In genomic region chr7:89316584-89316983, GRCh38 we compare ENCODE assay signal across 2 cellular contexts.
TF ChIP-seq lines count a peak whose summit lies in the region.

No MANE protein-coding gene starts in this region.

TF ChIP-seq in GM23338, 12 proteins besides CTCF, POLR2A, EP300 and RAD21 (continued from another document):
- TF ChIP-seq EZH2 (IDR thresholded peaks at IDR 0.05; ENCODE audit: low read depth, unreplicated experiment), result no peak
- no peak for TF ChIP-seq EZH2phosphoT487 (IDR thresholded peaks at IDR 0.05; ENCODE audit: unreplicated experiment)
- no peak for TF ChIP-seq ZNF114 (CRISPR knock-in tag; IDR thresholded peaks at IDR 0.05)
- TF ChIP-seq, protein P1, sequence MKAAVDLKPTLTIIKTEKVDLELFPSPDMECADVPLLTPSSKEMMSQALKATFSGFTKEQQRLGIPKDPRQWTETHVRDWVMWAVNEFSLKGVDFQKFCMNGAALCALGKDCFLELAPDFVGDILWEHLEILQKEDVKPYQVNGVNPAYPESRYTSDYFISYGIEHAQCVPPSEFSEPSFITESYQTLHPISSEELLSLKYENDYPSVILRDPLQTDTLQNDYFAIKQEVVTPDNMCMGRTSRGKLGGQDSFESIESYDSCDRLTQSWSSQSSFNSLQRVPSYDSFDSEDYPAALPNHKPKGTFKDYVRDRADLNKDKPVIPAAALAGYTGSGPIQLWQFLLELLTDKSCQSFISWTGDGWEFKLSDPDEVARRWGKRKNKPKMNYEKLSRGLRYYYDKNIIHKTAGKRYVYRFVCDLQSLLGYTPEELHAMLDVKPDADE (IDR thresholded peaks at IDR 0.05), result no peak
- TF ChIP-seq ZNF331 (CRISPR knock-in tag; IDR thresholded peaks at IDR 0.05; ENCODE audit: low read depth), result no peak
- TF ChIP-seq JUNB (IDR thresholded peaks at IDR 0.05; ENCODE audit: unreplicated experiment), result no peak
- TF ChIP-seq POLR2AphosphoS5 (IDR thresholded peaks at IDR 0.05; ENCODE audit: low read depth), result no peak
- no peak for TF ChIP-seq REST (IDR thresholded peaks at IDR 0.05; ENCODE audit: unreplicated experiment)
- TF ChIP-seq STAT1 (IDR thresholded peaks at IDR 0.05; ENCODE audit: unreplicated experiment), result no peak
- TF ChIP-seq, protein P2, sequence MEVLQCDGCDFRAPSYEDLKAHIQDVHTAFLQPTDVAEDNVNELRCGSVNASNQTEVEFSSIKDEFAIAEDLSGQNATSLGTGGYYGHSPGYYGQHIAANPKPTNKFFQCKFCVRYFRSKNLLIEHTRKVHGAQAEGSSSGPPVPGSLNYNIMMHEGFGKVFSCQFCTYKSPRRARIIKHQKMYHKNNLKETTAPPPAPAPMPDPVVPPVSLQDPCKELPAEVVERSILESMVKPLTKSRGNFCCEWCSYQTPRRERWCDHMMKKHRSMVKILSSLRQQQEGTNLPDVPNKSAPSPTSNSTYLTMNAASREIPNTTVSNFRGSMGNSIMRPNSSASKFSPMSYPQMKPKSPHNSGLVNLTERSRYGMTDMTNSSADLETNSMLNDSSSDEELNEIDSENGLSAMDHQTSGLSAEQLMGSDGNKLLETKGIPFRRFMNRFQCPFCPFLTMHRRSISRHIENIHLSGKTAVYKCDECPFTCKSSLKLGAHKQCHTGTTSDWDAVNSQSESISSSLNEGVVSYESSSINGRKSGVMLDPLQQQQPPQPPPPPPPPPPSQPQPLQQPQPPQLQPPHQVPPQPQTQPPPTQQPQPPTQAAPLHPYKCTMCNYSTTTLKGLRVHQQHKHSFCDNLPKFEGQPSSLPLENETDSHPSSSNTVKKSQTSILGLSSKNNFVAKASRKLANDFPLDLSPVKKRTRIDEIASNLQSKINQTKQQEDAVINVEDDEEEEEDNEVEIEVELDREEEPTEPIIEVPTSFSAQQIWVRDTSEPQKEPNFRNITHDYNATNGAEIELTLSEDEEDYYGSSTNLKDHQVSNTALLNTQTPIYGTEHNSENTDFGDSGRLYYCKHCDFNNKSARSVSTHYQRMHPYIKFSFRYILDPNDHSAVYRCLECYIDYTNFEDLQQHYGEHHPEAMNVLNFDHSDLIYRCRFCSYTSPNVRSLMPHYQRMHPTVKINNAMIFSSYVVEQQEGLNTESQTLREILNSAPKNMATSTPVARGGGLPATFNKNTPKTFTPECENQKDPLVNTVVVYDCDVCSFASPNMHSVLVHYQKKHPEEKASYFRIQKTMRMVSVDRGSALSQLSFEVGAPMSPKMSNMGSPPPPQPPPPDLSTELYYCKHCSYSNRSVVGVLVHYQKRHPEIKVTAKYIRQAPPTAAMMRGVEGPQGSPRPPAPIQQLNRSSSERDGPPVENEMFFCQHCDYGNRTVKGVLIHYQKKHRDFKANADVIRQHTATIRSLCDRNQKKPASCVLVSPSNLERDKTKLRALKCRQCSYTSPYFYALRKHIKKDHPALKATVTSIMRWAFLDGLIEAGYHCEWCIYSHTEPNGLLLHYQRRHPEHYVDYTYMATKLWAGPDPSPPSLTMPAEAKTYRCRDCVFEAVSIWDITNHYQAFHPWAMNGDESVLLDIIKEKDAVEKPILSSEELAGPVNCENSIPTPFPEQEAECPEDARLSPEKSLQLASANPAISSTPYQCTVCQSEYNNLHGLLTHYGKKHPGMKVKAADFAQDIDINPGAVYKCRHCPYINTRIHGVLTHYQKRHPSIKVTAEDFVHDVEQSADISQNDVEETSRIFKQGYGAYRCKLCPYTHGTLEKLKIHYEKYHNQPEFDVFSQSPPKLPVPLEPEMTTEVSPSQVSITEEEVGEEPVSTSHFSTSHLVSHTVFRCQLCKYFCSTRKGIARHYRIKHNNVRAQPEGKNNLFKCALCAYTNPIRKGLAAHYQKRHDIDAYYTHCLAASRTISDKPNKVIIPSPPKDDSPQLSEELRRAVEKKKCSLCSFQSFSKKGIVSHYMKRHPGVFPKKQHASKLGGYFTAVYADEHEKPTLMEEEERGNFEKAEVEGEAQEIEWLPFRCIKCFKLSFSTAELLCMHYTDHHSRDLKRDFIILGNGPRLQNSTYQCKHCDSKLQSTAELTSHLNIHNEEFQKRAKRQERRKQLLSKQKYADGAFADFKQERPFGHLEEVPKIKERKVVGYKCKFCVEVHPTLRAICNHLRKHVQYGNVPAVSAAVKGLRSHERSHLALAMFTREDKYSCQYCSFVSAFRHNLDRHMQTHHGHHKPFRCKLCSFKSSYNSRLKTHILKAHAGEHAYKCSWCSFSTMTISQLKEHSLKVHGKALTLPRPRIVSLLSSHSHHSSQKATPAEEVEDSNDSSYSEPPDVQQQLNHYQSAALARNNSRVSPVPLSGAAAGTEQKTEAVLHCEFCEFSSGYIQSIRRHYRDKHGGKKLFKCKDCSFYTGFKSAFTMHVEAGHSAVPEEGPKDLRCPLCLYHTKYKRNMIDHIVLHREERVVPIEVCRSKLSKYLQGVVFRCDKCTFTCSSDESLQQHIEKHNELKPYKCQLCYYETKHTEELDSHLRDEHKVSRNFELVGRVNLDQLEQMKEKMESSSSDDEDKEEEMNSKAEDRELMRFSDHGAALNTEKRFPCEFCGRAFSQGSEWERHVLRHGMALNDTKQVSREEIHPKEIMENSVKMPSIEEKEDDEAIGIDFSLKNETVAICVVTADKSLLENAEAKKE (CRISPR knock-in tag; IDR thresholded peaks at IDR 0.05), result no peak

TF ChIP-seq in H1, 55 proteins besides CTCF, POLR2A, EP300 and RAD21 (continued from another document):
- no peak for TF ChIP-seq KDM1A (IDR thresholded peaks at IDR 0.05; ENCODE audit: borderline replicate concordance, low read length)
- TF ChIP-seq RXRA (IDR thresholded peaks at IDR 0.05; ENCODE audit: insufficient read depth, low read depth, low read length), result no peak
- TF ChIP-seq TCF12 (IDR thresholded peaks at IDR 0.05; ENCODE audit: low read depth, low read length), result no peak
- no peak for TF ChIP-seq RNF2 (IDR thresholded peaks at IDR 0.05; ENCODE audit: borderline replicate concordance, low read depth, low read length, missing control alignments, poor library complexity, severe bottlenecking)
- no peak for TF ChIP-seq JUN (IDR thresholded peaks at IDR 0.05; ENCODE audit: low read depth, low read length)
- no peak for TF ChIP-seq EZH2 (IDR thresholded peaks at IDR 0.05; ENCODE audit: low read depth, low read length, severe bottlenecking)
- no peak for TF ChIP-seq BCL11A (IDR thresholded peaks at IDR 0.05; ENCODE audit: low read depth in 2 of 2, low read length in 2 of 2)
- no peak for TF ChIP-seq SUZ12 (IDR thresholded peaks at IDR 0.05; ENCODE audit: low read length)
- TF ChIP-seq, protein P3, sequence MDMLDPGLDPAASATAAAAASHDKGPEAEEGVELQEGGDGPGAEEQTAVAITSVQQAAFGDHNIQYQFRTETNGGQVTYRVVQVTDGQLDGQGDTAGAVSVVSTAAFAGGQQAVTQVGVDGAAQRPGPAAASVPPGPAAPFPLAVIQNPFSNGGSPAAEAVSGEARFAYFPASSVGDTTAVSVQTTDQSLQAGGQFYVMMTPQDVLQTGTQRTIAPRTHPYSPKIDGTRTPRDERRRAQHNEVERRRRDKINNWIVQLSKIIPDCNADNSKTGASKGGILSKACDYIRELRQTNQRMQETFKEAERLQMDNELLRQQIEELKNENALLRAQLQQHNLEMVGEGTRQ (IDR thresholded peaks at IDR 0.05; ENCODE audit: low read length), result no peak
- no peak for TF ChIP-seq CTBP2 (IDR thresholded peaks at IDR 0.05; ENCODE audit: borderline replicate concordance, insufficient read depth, insufficient read length, low read length)
- no peak for TF ChIP-seq HDAC6 (IDR thresholded peaks at IDR 0.05; ENCODE audit: low read depth, low read length)
- no peak for TF ChIP-seq TAF7 (optimal IDR thresholded peaks at IDR 0.05; ENCODE audit: borderline replicate concordance, low read depth, low read length)
- no peak for TF ChIP-seq CBX5 (IDR thresholded peaks at IDR 0.05; ENCODE audit: low read depth, low read length)
- no peak for TF ChIP-seq POLR2AphosphoS5 (IDR thresholded peaks at IDR 0.05; ENCODE audit: low read depth, low read length)
- TF ChIP-seq SP2 (IDR thresholded peaks at IDR 0.05; ENCODE audit: low read length), result no peak
TF ChIP-seq in H1: peak in this region for 0.
